11 cellular contexts compared by ENCODE assay signal in genomic region chr7:101402081-101402779, GRCh38. TPM values are rescaled to one million over a fixed set of nuclear protein-coding genes. Genes with fewer than 3 reads are reported as not detected.
DNase-seq lines count a peak whose midpoint lies in the region; ATAC-seq and TF ChIP-seq lines count a peak whose summit lies in the region.
"Had no signal": no experiment of that assay in that cellular context is flagged by ENCODE, and none has a peak within 500 bp of the region (broad histone marks: within the 10 kb centered on the region; RNA-seq: fewer than 3 reads in every experiment).

No MANE protein-coding gene starts in this region.

- TF ChIP-seq CTCF in RWPE1 (conservative IDR thresholded peaks at IDR 0.05; ENCODE audit: low read depth): no peak
- TF ChIP-seq CTCF in osteocyte (IDR thresholded peaks at IDR 0.05): no peak

- peak overlapping the region; percentile 82 for H3K27ac Mint-ChIP-seq in osteocyte (ENCODE audit: unreplicated experiment)
- H3K27ac Mint-ChIP-seq: T-helper 17 cell had no signal

- intact Hi-C loops in cardiac septum (cut with DNase I): no loop called here

- ATAC-seq in HG03135 (IDR thresholded peaks at IDR 0.05; ENCODE audit: unreplicated experiment): no peak
- ATAC-seq in GM21390 (IDR thresholded peaks at IDR 0.05; ENCODE audit: unreplicated experiment): no peak
- ATAC-seq: T-helper 17 cell had no signal

- no peaks in the 10 kb centered on the region for H3K27me3 Mint-ChIP-seq in osteocyte (ENCODE audit: unreplicated experiment)

- H3K36me3 Mint-ChIP-seq in osteocyte (ENCODE audit: unreplicated experiment): peaks cover 9% of the 10 kb centered on the region

- POLR2A ChIA-PET in RWPE1 (lab: Yijun Ruan, JAX; ENCODE audit: low non-redundant PET): no interaction called here

- H3K9me3 Mint-ChIP-seq in osteocyte (ENCODE audit: unreplicated experiment): no peaks in the 10 kb centered on the region

- H3K4me1 Mint-ChIP-seq in osteocyte (ENCODE audit: unreplicated experiment): peaks cover 43% of the 10 kb centered on the region

- CTCF ChIA-PET in RWPE1 (lab: Yijun Ruan, JAX): interaction anchor here (0.5 kb wide), 1 partner anchor 113 kb away, joined by 3 read pairs; no protein-coding TSS in a partner anchor

- peak; percentile 61 for DNase-seq in ELR (ENCODE audit: low read depth)
- peak; percentile 60 for DNase-seq in RWPE1 (ENCODE audit: low spot score)
- peak; percentile 49 for DNase-seq in epidermal melanocyte (ENCODE audit: insufficient read length, low spot score)
- DNase-seq in osteocyte (ENCODE audit: extremely low spot score, unreplicated experiment): no peak
- no peak for DNase-seq in foreskin melanocyte
- DNase-seq in cardiac septum (ENCODE audit: low spot score): no peak
- DNase-seq: activated effector memory CD4-positive, alpha-beta T cell treated with Interleukin-2 at 50 U/mL for 16 hours; GDM1; T-helper 17 cell had no signal

- H3K4me3 Mint-ChIP-seq in osteocyte (ENCODE audit: unreplicated experiment): peak overlapping the region; percentile 38
- H3K4me3 Mint-ChIP-seq: T-helper 17 cell had no signal

- peak overlapping the region; percentile 68 for H3K27ac ChIP-seq in RWPE1

RNA-seq across cellular contexts. Expression of gene COL26A1, which starts 39.6 kb away (rescaled TPM):
- 124 and 128 TPM in 2 replicates for total RNA-seq in osteocyte
- total RNA-seq in cardiac septum: not detected
- total RNA-seq: T-helper 17 cell had no signal

Comparison
In these comparisons a context has a peak if more than half of its experiments do, and no peak if none do; other contexts are left out.
1. DNase-seq: peak in ELR (single experiment), RWPE1 (single experiment) and epidermal melanocyte (single experiment); none in osteocyte (single experiment), foreskin melanocyte (single experiment) and cardiac septum (single experiment).
2. RNA of gene COL26A1, which starts 39.6 kb away (total RNA-seq): 124 to 128 TPM in osteocyte; not detected in cardiac septum (single experiment); every median in the first group is over 100 times any median in the second.